Comparison of ENCODE assay signal across 2 cellular contexts in genomic region chr1:172109357-172109756, GRCh38.
TF ChIP-seq lines count a peak whose summit lies in the region.

No MANE protein-coding gene starts in this region.

TF ChIP-seq in liver, 16 proteins besides CTCF, POLR2A, EP300 and RAD21:
- no peak for TF ChIP-seq GABPA (IDR thresholded peaks at IDR 0.05 in 1 of 2, conservative IDR thresholded peaks at IDR 0.05 in 1 of 2)
- TF ChIP-seq NR2F2 (IDR thresholded peaks at IDR 0.05): peak; percentile 46

TF ChIP-seq in HepG2, 621 proteins besides CTCF, POLR2A, EP300 and RAD21:
- no peak for TF ChIP-seq ELF1 (CRISPR knock-in tag; IDR thresholded peaks at IDR 0.05)
- TF ChIP-seq ZNF841 (CRISPR knock-in tag; IDR thresholded peaks at IDR 0.05; ENCODE audit: borderline replicate concordance): no peak
- no peak for TF ChIP-seq ZNF326 (CRISPR knock-in tag; IDR thresholded peaks at IDR 0.05; ENCODE audit: borderline replicate concordance)
- no peak for TF ChIP-seq CSRNP1 (CRISPR knock-in tag; IDR thresholded peaks at IDR 0.05)
- TF ChIP-seq MXD1 (CRISPR knock-in tag; IDR thresholded peaks at IDR 0.05): no peak
- TF ChIP-seq KDM4B (CRISPR knock-in tag; IDR thresholded peaks at IDR 0.05): no peak
- no peak for TF ChIP-seq AGO2 (optimal IDR thresholded peaks at IDR 0.05; ENCODE audit: low read depth, low read length)
- TF ChIP-seq PBX3 (CRISPR knock-in tag; IDR thresholded peaks at IDR 0.05; ENCODE audit: borderline replicate concordance): no peak
- TF ChIP-seq MEIS1 (CRISPR knock-in tag; IDR thresholded peaks at IDR 0.05; ENCODE audit: borderline replicate concordance): no peak
- TF ChIP-seq MED13 (CRISPR knock-in tag; IDR thresholded peaks at IDR 0.05): no peak
- no peak for TF ChIP-seq JARID2 (CRISPR knock-in tag; IDR thresholded peaks at IDR 0.05; ENCODE audit: insufficient replicate concordance)
- TF ChIP-seq ZFP36L2 (CRISPR knock-in tag; IDR thresholded peaks at IDR 0.05): no peak
- no peak for TF ChIP-seq MTERF4 (CRISPR knock-in tag; IDR thresholded peaks at IDR 0.05)
- TF ChIP-seq PPARG (CRISPR knock-in tag; conservative IDR thresholded peaks at IDR 0.05): no peak
TF ChIP-seq in HepG2: peak in this region for 0.
